ENCODE assay signal across 8 cellular contexts in the genomic region with DNA sequence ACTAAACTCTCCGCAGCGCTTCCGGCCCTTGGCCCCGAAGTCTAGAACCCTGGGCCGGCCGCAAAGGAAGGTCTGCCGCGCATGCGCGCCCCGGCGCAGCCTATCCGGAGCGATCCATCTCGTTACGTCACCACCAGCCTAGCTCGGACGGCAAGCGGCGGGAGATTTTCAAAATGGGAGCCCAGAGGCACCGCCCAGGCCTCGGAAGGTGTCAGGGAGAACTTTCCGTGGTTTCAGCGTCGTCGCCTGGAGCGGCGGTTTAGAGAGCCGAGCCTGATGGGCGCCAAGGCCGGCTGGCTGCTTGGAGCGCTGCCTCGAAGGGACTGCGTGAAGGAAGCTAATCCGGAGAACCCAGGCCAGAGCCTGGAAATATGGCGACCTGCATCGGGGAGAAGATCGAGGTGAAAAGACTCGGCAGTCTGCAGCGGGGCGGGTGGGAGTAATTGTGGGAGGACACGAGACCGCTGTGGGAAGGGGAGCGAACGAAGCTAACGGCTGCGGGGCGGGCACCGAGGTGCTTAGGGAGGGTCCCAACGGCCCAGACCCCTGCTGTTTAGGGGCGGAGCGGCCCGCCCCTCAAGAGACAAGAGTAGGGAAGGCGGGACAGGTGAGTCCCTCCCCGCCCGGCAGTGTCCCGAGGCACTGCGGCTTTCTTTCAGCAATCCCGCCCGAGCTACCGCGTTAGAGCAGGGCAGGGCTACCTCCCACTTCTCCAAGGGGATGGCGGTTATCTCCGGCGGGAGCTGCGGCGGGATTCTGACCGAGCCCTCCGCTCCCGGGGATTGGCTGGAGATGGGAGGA. TPM values are rescaled to one million over a fixed set of nuclear protein-coding genes. Genes with fewer than 3 reads are reported as not detected.
DNase-seq lines count a peak whose midpoint lies in the region; ATAC-seq, FAIRE-seq and TF ChIP-seq lines count a peak whose summit lies in the region.

A gene (plus strand): TSS at position 130 of the 801 bp plus-strand sequence. CDS start 242 bp downstream, at position 372.

- in situ Hi-C loops in HepG2 (cut with HindIII; ENCODE audit: extremely low pct_ligation_motif_present, low pct_unique_long_range_greater_than_20kb) = no loop called here

- peak; percentile 24 to 77 for TF ChIP-seq POLR2A in HepG2 (IDR thresholded peaks at IDR 0.05; ENCODE audit: insufficient read depth in 1 of 2, low read depth in 2 of 2, low read length in 2 of 2)

- H3K27ac ChIP-seq in CD4-positive, alpha-beta memory T cell (ENCODE audit: low read depth, low read length) = peak within 1 kb of the TSS; percentile 68
- H3K27ac ChIP-seq in dorsolateral prefrontal cortex (peak within 1 kb of the TSS in 46 of 59 donors; percentile 10 to 85 (median 62)), HepG2 (ENCODE audit: extremely low read length, insufficient read depth, low read length) (peak within 1 kb of the TSS; percentile 86)

- WGBS in HepG2 (ENCODE audit: low lambda C conversion rate) = 1% methylated on average over 27 of the region's 70 CpGs

- peaks cover 5 to 11% of the 10 kb centered on the region in 2 donors for H3K36me3 Mint-ChIP-seq in CD4-positive, alpha-beta memory T cell

- H3K4me3 ChIP-seq in CD4-positive, alpha-beta memory T cell (ENCODE audit: low read length in 2 of 2) = peak within 1 kb of the TSS; percentile 79 to 93
- H3K4me3 ChIP-seq in dorsolateral prefrontal cortex (peak within 1 kb of the TSS; percentile 56 to 97 (median 85)), HepG2 (replicated peaks in 1 of 3; ENCODE audit: insufficient read depth in 1 of 3, low read depth in 2 of 3, low read length in 3 of 3) (peak within 1 kb of the TSS; percentile 75 to 92 (median 90))

- H2AFZ ChIP-seq in HepG2 (ENCODE audit: low read length) = peak within 1 kb of the TSS; percentile 92

- BruUV-seq in HepG2 (replicated peaks; lab: Mats Ljungman, UMichigan) = TSS peak; percentile 62

- H3K4me3 Mint-ChIP-seq in CD4-positive, alpha-beta memory T cell = peak within 1 kb of the TSS; percentile 96 to 100 (median 97)

- TF ChIP-seq EP300 in HepG2 (IDR thresholded peaks at IDR 0.05; ENCODE audit: low read depth in 2 of 2, low read length in 2 of 2) (no peak), HepG2 (CRISPR knock-in tag; IDR thresholded peaks at IDR 0.05; ENCODE audit: borderline replicate concordance) (no peak)

- H3K4me2 ChIP-seq in HepG2 (ENCODE audit: low read depth, low read length) = peak within 1 kb of the TSS; percentile 83

- peak within 1 kb of the TSS; percentile 96 to 100 (median 98) for H3K27ac Mint-ChIP-seq in CD4-positive, alpha-beta memory T cell

- peaks cover 14% of the 10 kb centered on the region for H3K4me1 ChIP-seq in CD4-positive, alpha-beta memory T cell (ENCODE audit: insufficient read depth, low read length)
- H3K4me1 ChIP-seq in HepG2 (ENCODE audit: insufficient read depth, low read length) = peaks cover 22% of the 10 kb centered on the region

- peaks cover 15% of the 10 kb centered on the region for H3K79me2 ChIP-seq in HepG2 (ENCODE audit: insufficient read depth, low read length)

- POLR2A ChIA-PET in CD4-positive, alpha-beta memory T cell (lab: Charles Lee; ENCODE audit: partially characterized antibody) = interaction anchor here (0.6 to 2.5 kb wide), 10 partner anchors 10 to 931 kb away, joined by 3 to 35 read pairs (median 4); a partner anchor contains a TSS
- POLR2A ChIA-PET in HepG2 (lab: Yijun Ruan, JAX) = interaction anchor here (1.0 to 1.7 kb wide), 5 partner anchors 10 to 180 kb away, joined by 3 to 15 read pairs (median 5); a partner anchor contains a TSS

- H3K9me3 ChIP-seq in CD4-positive, alpha-beta memory T cell (ENCODE audit: control insufficient read depth in 1 of 2, low read length in 2 of 2) = no peaks in the 10 kb centered on the region
- no peaks in the 10 kb centered on the region for H3K9me3 ChIP-seq in HepG2 (ENCODE audit: low read length)

- peaks cover 0 to 3% (median 0%) of the 10 kb centered on the region in 8 donors for H3K9me3 Mint-ChIP-seq in CD4-positive, alpha-beta memory T cell

- peak; percentile 53 for FAIRE-seq in HepG2 (lab: Jason Lieb, UNC)

- DNase-seq in CD4-positive, alpha-beta memory T cell = peak; percentile 92 to 95 (median 93)
- peak; percentile 97 for DNase-seq in HK-2 (ENCODE audit: unreplicated experiment)
- DNase-seq in NCI-H82 treated with DMSO at 0.1 percent for 48 hours (lab: John Stamatoyannopoulos, UW; ENCODE audit: unreplicated experiment) = peak; percentile 76
- peak; percentile 94 to 96 for DNase-seq in activated CD4-positive, alpha-beta T cell treated with anti-CD3 and anti-CD28 coated beads, Interleukin-2, amount 50 U/mL, for 48 hours
- peak; percentile 85 to 96 (median 90) for DNase-seq in dorsolateral prefrontal cortex
- DNase-seq in HepG2 (ENCODE audit: low spot score) = peak; percentile 91
- DNase-seq in stimulated activated CD4-positive, alpha-beta T cell treated with anti-CD3 and anti-CD28 coated beads, Interleukin-2, amount 100 ng/mL, for 48 hours = peak; percentile 89 to 91

- peak; percentile 12 for TF ChIP-seq RAD21 in HepG2 (CRISPR knock-in tag; IDR thresholded peaks at IDR 0.05)

- ATAC-seq in GM19455 (IDR thresholded peaks at IDR 0.05; ENCODE audit: unreplicated experiment) (peak; percentile 92), HepG2 (peak; percentile 95)

- H3K27me3 Mint-ChIP-seq in CD4-positive, alpha-beta memory T cell = no peaks in the 10 kb centered on the region

- H3K4me1 Mint-ChIP-seq in CD4-positive, alpha-beta memory T cell = peaks cover 8 to 28% (median 18%) of the 10 kb centered on the region in 4 donors

- no peaks in the 10 kb centered on the region for H4K20me1 ChIP-seq in HepG2 (ENCODE audit: insufficient read depth, low read length)

- H3K36me3 ChIP-seq in CD4-positive, alpha-beta memory T cell (ENCODE audit: insufficient read depth, low read length) = no peaks in the 10 kb centered on the region
- peaks cover 2 to 5% of the 10 kb centered on the region in 2 experiments; a peak in 2 of 5 replicates for H3K36me3 ChIP-seq in HepG2 (replicated peaks in 1 of 2; ENCODE audit: control insufficient read depth in 1 of 2, insufficient read depth in 2 of 2, low read length in 2 of 2)

- TF ChIP-seq CTCF in dorsolateral prefrontal cortex (IDR thresholded peaks at IDR 0.05 in 54 of 56, conservative IDR thresholded peaks at IDR 0.05 in 2 of 56; ENCODE audit: low read depth in 1 of 56, partially characterized antibody in 56 of 56) = peak in 8 of 56 donors; percentile 10 to 32 (median 17)
- TF ChIP-seq CTCF in HepG2 (CRISPR knock-in tag; IDR thresholded peaks at IDR 0.05) = no peak

- peak within 1 kb of the TSS; percentile 88 for H3K9ac ChIP-seq in HepG2 (ENCODE audit: insufficient read depth, low read depth, low read length)

- H3K27me3 ChIP-seq in CD4-positive, alpha-beta memory T cell (ENCODE audit: insufficient read depth, low read length) = no peaks in the 10 kb centered on the region
- no peaks in the 10 kb centered on the region for H3K27me3 ChIP-seq in dorsolateral prefrontal cortex
- no peaks in the 10 kb centered on the region for H3K27me3 ChIP-seq in HepG2 (ENCODE audit: control insufficient read depth in 1 of 2, insufficient read depth in 2 of 2, low read length in 2 of 2)

- intact Hi-C loops in CD4-positive, alpha-beta memory T cell (cut with micrococcal nuclease) = loop anchor here (1.0 to 2.0 kb wide), 4 partner anchors 84 to 930 kb away; a partner anchor contains a TSS
- intact Hi-C loops in dorsolateral prefrontal cortex (cut with DNase I) (loop anchor here (5.0 to 10.0 kb wide), 3 partner anchors 96 to 181 kb away; a partner anchor contains a TSS), HepG2 (cut with micrococcal nuclease; ENCODE audit: unreplicated experiment) (loop anchor here (1.0 to 10.0 kb wide), 3 partner anchors 84 to 184 kb away; a partner anchor contains a TSS)

- CTCF ChIA-PET in CD4-positive, alpha-beta memory T cell (lab: Charles Lee; ENCODE audit: partially characterized antibody) = interaction anchor here (3.0 kb wide), 1 partner anchor 85 kb away, joined by 17 read pairs; a partner anchor contains a TSS
- CTCF ChIA-PET in HepG2 (lab: Yijun Ruan, JAX; ENCODE audit: low intra/inter-chr PET ratio, low total read pairs) = no interaction called here

RNA-seq across cellular contexts. Expression of the gene that starts here (rescaled TPM):
- 1 to 10 TPM; 1.1 to 2.6 TPM for total RNA-seq in CD4-positive, alpha-beta memory T cell
- polyA plus RNA-seq in CD4-positive, alpha-beta memory T cell = 1 to 10 TPM in 1 of 2 donors, under 1 TPM in 1; 0.65 to 1.5 TPM
- total RNA-seq in dorsolateral prefrontal cortex (1 to 10 TPM in 117 of 120 experiments, under 1 TPM in 3; 0.57 to 6.0 (median 2.2) TPM), HepG2 (2016; rRNA removed; fragmentation: Illumina TruSeq; extraction: Trizol) (46.1 and 52.4 TPM in 2 replicates)
- 4.0 and 4.8 TPM in 2 replicates for total RNA-seq in HepG2 (2016; cell fraction: cytosol; rRNA removed; fragmentation: Illumina TruSeq; extraction: Trizol; ENCODE audit: low read depth)
- 37.2 and 43.6 TPM in 2 replicates for total RNA-seq in HepG2 (2016; cell fraction: insoluble cytoplasmic fraction; rRNA removed; fragmentation: Illumina TruSeq; extraction: Trizol)
- total RNA-seq in HepG2 (2016; cell fraction: membrane; rRNA removed; fragmentation: Illumina TruSeq; extraction: Trizol) = 22.0 and 25.6 TPM in 2 replicates
- 58.1 and 65.6 TPM in 2 replicates for total RNA-seq in HepG2 (2016; cell fraction: nucleus; rRNA removed; fragmentation: Illumina TruSeq; extraction: Trizol)
- 11.1 and 22.4 TPM in 2 replicates for polyA plus RNA-seq in HepG2 (2011; rRNA removed)
- polyA plus RNA-seq in HepG2 (2011; cell fraction: cytosol; rRNA removed) = 4.5 and 5.7 TPM in 2 replicates
- polyA plus RNA-seq in HepG2 (2011; cell fraction: nucleus; rRNA removed) = 23.7 and 34.7 TPM in 2 replicates
- 6.6 and 14.8 TPM in 2 replicates for polyA plus RNA-seq in HepG2 (2012)
- 2.2 and 2.5 TPM in 2 replicates for polyA plus RNA-seq in HepG2 (2016; cell fraction: cytosol; fragmentation: Illumina TruSeq; extraction: Trizol; ENCODE audit: low read depth)
- 37.8 and 41.1 TPM in 2 replicates for polyA plus RNA-seq in HepG2 (2016; cell fraction: insoluble cytoplasmic fraction; fragmentation: Illumina TruSeq; extraction: Trizol; ENCODE audit: low read depth)
- polyA plus RNA-seq in HepG2 (2016; cell fraction: membrane; fragmentation: Illumina TruSeq; extraction: Trizol; ENCODE audit: low read depth) = 11.1 and 12.0 TPM in 2 replicates
- polyA plus RNA-seq in HepG2 (2016; cell fraction: nucleus; fragmentation: Illumina TruSeq; extraction: Trizol; ENCODE audit: insufficient read depth, low read depth) = 85.5 and 93.8 TPM in 2 replicates
- polyA minus RNA-seq in HepG2 (2011; rRNA and poly(A)+ RNA removed; ENCODE audit: low replicate concordance) = 10.6 and 11.4 TPM in 2 replicates
- polyA minus RNA-seq in HepG2 (2011; cell fraction: cytosol; rRNA and poly(A)+ RNA removed) = 5.3 and 6.0 TPM in 2 replicates
- 35.3 and 46.9 TPM in 2 replicates for polyA minus RNA-seq in HepG2 (2011; cell fraction: nucleus; rRNA and poly(A)+ RNA removed)

Comparison
In these comparisons a context has a peak if more than half of its experiments do, and no peak if none do; other contexts are left out.
1. Peak in every context shown above with its lines: DNase-seq, ATAC-seq, H3K4me3 ChIP-seq and H3K27ac ChIP-seq.